ENCODE assay signal across 27 cellular contexts in the genomic region with DNA sequence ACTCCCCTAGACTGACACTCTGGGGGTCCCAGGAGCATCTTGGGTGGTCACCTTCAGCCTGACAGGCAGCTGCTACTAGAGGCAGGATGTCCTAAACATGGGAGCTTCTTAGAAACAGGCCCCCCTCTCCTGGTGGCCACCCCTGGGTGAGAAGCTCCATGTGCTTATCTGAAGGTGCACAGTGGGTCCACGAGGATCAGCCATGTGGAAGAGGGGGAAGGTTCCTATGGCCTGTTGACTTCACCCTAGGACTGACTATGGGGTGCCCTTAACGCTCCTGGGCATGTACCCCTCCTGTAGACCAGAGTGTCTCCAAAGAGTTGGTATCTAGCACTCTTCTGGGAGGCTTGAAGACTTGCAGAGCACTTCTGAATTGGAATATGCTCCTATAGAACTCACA.
"Had no signal": no experiment of that assay in that cellular context is flagged by ENCODE, and none has a peak within 500 bp of the region (broad histone marks: within the 10 kb centered on the region; RNA-seq: fewer than 3 reads in every experiment).

No MANE protein-coding gene starts in this region.

- H3K27ac ChIP-seq: stomach, suprapubic skin, testis, thoracic aorta, thyroid gland, tibial artery, tibial nerve, transverse colon, upper lobe of left lung, upper lobe of right lung, uterus, vagina had no signal

- H3K4me1 ChIP-seq: stomach, suprapubic skin, testis, thyroid gland, tibial artery, tibial nerve, transverse colon, upper lobe of left lung, upper lobe of right lung, uterus, vagina had no signal

- H3K9me3 ChIP-seq: stomach, suprapubic skin, testis, thoracic aorta, thyroid gland, tibial artery, tibial nerve, transverse colon, upper lobe of left lung, upper lobe of right lung, uterus, vagina had no signal

- FAIRE-seq: urothelium cell line had no signal

- H3K4me3 ChIP-seq: stomach, suprapubic skin, testis, thoracic aorta, thyroid gland, tibial artery, tibial nerve, transverse colon, upper lobe of left lung, upper lobe of right lung, uterus, vagina had no signal

- H3K27me3 ChIP-seq: stomach, suprapubic skin, testis, thyroid gland, tibial nerve, transverse colon, upper lobe of left lung, upper lobe of right lung, uterus, vagina had no signal

- ATAC-seq: stimulated activated effector memory CD8-positive, alpha-beta T cell treated with anti-CD3 and anti-CD28 coated beads, Interleukin-12 subunit alpha, Interleukin-12 subunit beta, amount 100 ng/mL, for 72 hours; stimulated activated memory B cell treated with anti-CD40 and anti-IgM and Interleukin-4, amounts not matched to agents 10 μg/mL and 1 μg/mL and 100 μg/mL, for 72 hours; stimulated activated naive B cell treated with anti-CD40 and anti-IgM and Interleukin-4, amounts not matched to agents 10 μg/mL and 1 μg/mL and 100 μg/mL, for 72 hours; stimulated activated naive CD8-positive, alpha-beta T cell treated with anti-CD3 and anti-CD28 coated beads, Interleukin-15, amount 100 ng/mL, for 72 hours; stimulated activated naive CD8-positive, alpha-beta T cell treated with anti-CD3 and anti-CD28 coated beads, Interleukin-15, Interleukin-2, amounts not matched to agents 100 U/mL and 50 U/mL, for 24 hours; upper lobe of right lung had no signal

- DNase-seq: stimulated activated CD4-positive, alpha-beta T cell treated with anti-CD3 and anti-CD28 coated beads, Interleukin-2, amount 100 ng/mL, for 48 hours; stimulated activated CD4-positive, alpha-beta T cell treated with anti-CD3 and anti-CD28 coated beads, Interleukin-4, amount 100 ng/mL, for 1 hour; stimulated activated CD4-positive, alpha-beta T cell treated with anti-CD3 and anti-CD28 coated beads, Interleukin-4, amount 100 ng/mL, for 24 hours; stimulated activated CD4-positive, alpha-beta T cell treated with anti-CD3 and anti-CD28 coated beads, Interleukin-4, amount 100 ng/mL, for 4 hours; stimulated activated CD8-positive, alpha-beta memory T cell treated with anti-CD3 and anti-CD28 coated beads, Interleukin-4, amount 100 ng/mL, for 48 hours; stimulated activated naive B cell treated with anti-CD40 and anti-IgM and Interleukin-4, amounts not matched to agents 10 μg/mL and 1 μg/mL and 100 μg/mL, for 72 hours; stimulated activated naive CD4-positive, alpha-beta T cell; stimulated activated naive CD4-positive, alpha-beta T cell treated with Interleukin-2 at 50 U/mL for 16 hours; stimulated activated naive CD8-positive, alpha-beta T cell treated with anti-CD3 and anti-CD28 coated beads, Interleukin-15, amount 100 ng/mL, for 72 hours; stimulated activated naive CD8-positive, alpha-beta T cell treated with anti-CD3 and anti-CD28 coated beads, Interleukin-15, Interleukin-2, amounts not matched to agents 100 U/mL and 50 U/mL, for 24 hours; stomach; substantia nigra; testis; thyroid gland; tibial artery; transverse colon; trophoblast cell; upper lobe of left lung; upper lobe of right lung; uterus had no signal

- H3K36me3 ChIP-seq: stomach, suprapubic skin, thoracic aorta, thyroid gland, tibial artery, tibial nerve, transverse colon, upper lobe of left lung, upper lobe of right lung, uterus, vagina had no signal
